16 cellular contexts compared by ENCODE assay signal in the genomic region with DNA sequence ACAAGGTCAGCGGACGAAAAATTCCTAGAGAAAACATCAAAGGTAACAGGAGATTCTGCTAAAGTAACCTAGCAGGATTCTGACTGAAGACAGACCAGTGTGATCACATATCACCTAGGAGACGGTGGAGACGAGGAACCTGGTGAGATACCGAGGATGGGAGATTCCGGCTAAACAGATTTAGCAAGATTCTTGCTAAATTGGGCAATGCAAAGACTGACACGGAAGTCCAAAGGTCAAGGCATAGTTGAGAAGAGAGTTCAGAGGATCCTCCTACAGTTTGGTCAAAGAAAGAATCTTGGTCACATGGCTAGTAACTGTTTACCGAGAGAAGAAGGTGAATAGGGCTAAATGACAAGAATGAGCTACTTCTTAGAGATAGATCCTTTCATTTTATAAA.
DNase-seq lines count a peak whose midpoint lies in the region; ATAC-seq and TF ChIP-seq lines count a peak whose summit lies in the region.
"Had no signal": no experiment of that assay in that cellular context is flagged by ENCODE, and none has a peak within 500 bp of the region (broad histone marks: within the 10 kb centered on the region; RNA-seq: fewer than 3 reads in every experiment).

No MANE protein-coding gene starts in this region.

- no peaks in the 10 kb centered on the region for H3K36me3 ChIP-seq in trophoblast cell (ENCODE audit: control insufficient read depth in 1 of 2, insufficient read depth in 2 of 2, low read length in 2 of 2)
- H3K36me3 ChIP-seq: adrenal gland had no signal

- H3K4me3 ChIP-seq in HL-60 (replicated peaks; ENCODE audit: insufficient read depth, low read length), result no peak overlapping the region
- no peak overlapping the region for H3K4me3 ChIP-seq in trophoblast cell (ENCODE audit: low read depth, low read length)
- H3K4me3 ChIP-seq: adrenal gland had no signal

- H3K79me1 ChIP-seq in trophoblast cell (ENCODE audit: low read length), result peaks cover 32% of the 10 kb centered on the region

- H3K14ac ChIP-seq in trophoblast cell (ENCODE audit: low read length), result no peak overlapping the region

- no peak overlapping the region for H3K9ac ChIP-seq in trophoblast cell (ENCODE audit: low read length)

- H2BK12ac ChIP-seq in trophoblast cell (ENCODE audit: low read length), result no peak overlapping the region

- no peak overlapping the region for H4K91ac ChIP-seq in trophoblast cell (ENCODE audit: low read depth, low read length)

- TF ChIP-seq CTCF in HL-60 (IDR thresholded peaks at IDR 0.05; ENCODE audit: insufficient read depth, low read length), result no peak

- H3K4me2 ChIP-seq in trophoblast cell (ENCODE audit: low read length), result no peak overlapping the region

- no CpG with 5 or more reads among the region's 8 CpGs for WGBS in trophoblast cell (ENCODE audit: extremely low coverage, insufficient coverage, insufficient read length)

- H2AK5ac ChIP-seq in trophoblast cell (ENCODE audit: low read length), result no peak overlapping the region

- no peaks in the 10 kb centered on the region for H3K9me3 ChIP-seq in trophoblast cell (ENCODE audit: insufficient read depth, low read depth, low read length)
- H3K9me3 ChIP-seq: adrenal gland had no signal

- DNase-seq in HL-60 (ENCODE audit: low read depth in 1 of 2, low spot score in 1 of 2) (peak; percentile 31 to 76), NOMO-1 treated with dmso at 0.1 percent for 144 hours (lab: John Stamatoyannopoulos, UW; ENCODE audit: unreplicated experiment) (peak; percentile 85), kidney tubule cell (ENCODE audit: low spot score) (peak; percentile 74), trophoblast cell (peak; percentile 96 to 99), HUDEP-2 (lab: John Stamatoyannopoulos, UW; ENCODE audit: unreplicated experiment in 76 of 76) (no peak)
- DNase-seq in activated CD4-positive, alpha-beta T cell treated with anti-CD3 and anti-CD28 coated beads for 1 hour, result no peak
- DNase-seq: activated B cell treated with CpG ODN at 0.5 μM for 24 hours; adrenal gland; H9; immature natural killer cell; Kasumi-1; NCI-H1417 treated with DMSO at 0.1 percent for 48 hours; NCI-H2171 treated with DMSO at 0.1 percent for 48 hours; stimulated activated CD4-positive, alpha-beta T cell treated with anti-CD3 and anti-CD28 coated beads, Interleukin-4, amount 100 ng/mL, for 1 hour had no signal

- H3K18ac ChIP-seq in trophoblast cell (ENCODE audit: low read length), result no peak overlapping the region

- ATAC-seq in HG03439 (IDR thresholded peaks at IDR 0.05; ENCODE audit: unreplicated experiment), result no peak
- ATAC-seq: activated T-helper 17 cell treated with anti-CD3 and anti-CD28 coated beads, Interleukin-2, amount 50 U/mL, for 72 hours had no signal

- H3K4me1 ChIP-seq in trophoblast cell (ENCODE audit: control insufficient read depth in 1 of 2, insufficient read depth in 2 of 2, low read length in 2 of 2), result peaks cover 31 to 41% of the 10 kb centered on the region in 2 experiments
- H3K4me1 ChIP-seq: adrenal gland had no signal

- H2BK5ac ChIP-seq in trophoblast cell (ENCODE audit: low read depth, low read length, poor library complexity), result no peak overlapping the region

- H3K27ac ChIP-seq in HL-60 (replicated peaks), result no peak overlapping the region
- peak overlapping the region; percentile 86 for H3K27ac ChIP-seq in trophoblast cell (ENCODE audit: low read depth, low read length)
- H3K27ac ChIP-seq: adrenal gland had no signal

- no peak overlapping the region for H4K12ac ChIP-seq in trophoblast cell (ENCODE audit: low read depth, low read length)

- H4K8ac ChIP-seq in trophoblast cell (ENCODE audit: low read depth, low read length), result no peak overlapping the region

- H3K79me2 ChIP-seq in trophoblast cell (ENCODE audit: control insufficient read depth, insufficient read depth, low read length, poor library complexity), result peaks cover 2% of the 10 kb centered on the region

- no peak overlapping the region for H3K4ac ChIP-seq in trophoblast cell (ENCODE audit: low read depth, low read length)

- no peak overlapping the region for H3K23ac ChIP-seq in trophoblast cell (ENCODE audit: low read length)

- H2AFZ ChIP-seq in trophoblast cell (ENCODE audit: insufficient read depth, low read length, poor library complexity), result no peak overlapping the region

- H2BK120ac ChIP-seq in trophoblast cell (ENCODE audit: insufficient read depth, low read length, poor library complexity), result no peak overlapping the region

- H3K27me3 ChIP-seq in HL-60 (ENCODE audit: insufficient read depth, poor library complexity, severe bottlenecking) (no peaks in the 10 kb centered on the region), trophoblast cell (ENCODE audit: insufficient read depth, low read length) (no peaks in the 10 kb centered on the region)
- H3K27me3 ChIP-seq: adrenal gland had no signal

Comparison
In these comparisons a context has a peak if more than half of its experiments do, and no peak if none do; other contexts are left out.
1. DNase-seq: peak in HL-60 (2 of 2), NOMO-1 treated with dmso at 0.1 percent for 144 hours (single experiment), kidney tubule cell (single experiment) and trophoblast cell (2 of 2); none in HUDEP-2 (0 of 76) and activated CD4-positive, alpha-beta T cell treated with anti-CD3 and anti-CD28 coated beads for 1 hour (single experiment).